ENCODE assay signal across 29 cellular contexts in the genomic region with DNA sequence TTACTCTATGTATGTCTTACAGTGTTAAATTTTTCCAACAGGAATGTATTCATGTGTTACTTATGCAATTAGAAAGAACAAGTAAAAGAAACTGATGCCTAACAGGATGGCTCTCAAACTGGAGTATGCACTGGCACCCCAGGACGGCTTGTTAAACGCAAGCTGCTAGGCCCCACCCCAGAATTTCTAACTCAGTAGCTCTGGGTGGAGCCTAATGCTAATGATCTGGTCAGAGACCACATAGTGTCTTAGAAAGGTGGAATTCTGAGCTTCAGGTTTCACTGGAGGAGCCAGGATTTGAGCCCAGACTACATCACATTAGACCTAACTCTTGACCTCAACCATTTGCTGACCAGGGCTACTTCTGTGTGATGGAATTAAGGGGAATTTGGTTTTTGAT. TPM values are rescaled to one million over a fixed set of nuclear protein-coding genes. Genes with fewer than 3 reads are reported as not detected.
"Had no signal": no experiment of that assay in that cellular context is flagged by ENCODE, and none has a peak within 500 bp of the region (broad histone marks: within the 10 kb centered on the region; RNA-seq: fewer than 3 reads in every experiment).

No MANE protein-coding gene starts in this region.

- H3K4me1 Mint-ChIP-seq: activated CD8-positive, alpha-beta memory T cell treated with anti-CD3 and anti-CD28 coated beads, Interleukin-2, amount 10 ng/mL, durations not matched to agents 7 days and 5 days had no signal

- H3K27me3 ChIP-seq: breast epithelium, cardiac muscle cell, dorsolateral prefrontal cortex had no signal

- H3K27me3 Mint-ChIP-seq: brain had no signal

- H3K9me3 ChIP-seq: breast epithelium had no signal

- H3K4me3 Mint-ChIP-seq: activated CD8-positive, alpha-beta memory T cell treated with anti-CD3 and anti-CD28 coated beads, Interleukin-2, amount 10 ng/mL, durations not matched to agents 7 days and 5 days; activated CD8-positive, alpha-beta T cell treated with anti-CD3 and anti-CD28 coated beads, Interleukin-2, amount 10 ng/mL, durations not matched to agents 7 days and 5 days; activated naive CD8-positive, alpha-beta T cell; activated T-helper 1 cell treated with anti-CD3 and anti-CD28 coated beads, Interleukin-12 subunit alpha, Interleukin-12 subunit beta, Interleukin-2, Interleukin-4 antibody, amounts not matched to agents 30 ng/mL and 10 ng/mL and 1 ng/mL, durations not matched to agents 14 hours and 24 hours and 36 hours; brain; dendritic cell treated with granulocyte-macrophage colony-stimulating factor and Interleukin-4, amounts not matched to agents 40 ng/mL and 50 ng/mL, for 4 days; endodermal cell had no signal

- H3K36me3 ChIP-seq: breast epithelium, cardiac muscle cell had no signal

- H3K4me1 ChIP-seq: breast epithelium had no signal

- H3K36me3 Mint-ChIP-seq: activated CD8-positive, alpha-beta memory T cell treated with anti-CD3 and anti-CD28 coated beads, Interleukin-2, amount 10 ng/mL, durations not matched to agents 7 days and 5 days; activated naive CD8-positive, alpha-beta T cell had no signal

- H3K9me3 Mint-ChIP-seq: activated T-helper 1 cell treated with anti-CD3 and anti-CD28 coated beads, Interleukin-12 subunit alpha, Interleukin-12 subunit beta, Interleukin-2, Interleukin-4 antibody, amounts not matched to agents 30 ng/mL and 10 ng/mL and 1 ng/mL, durations not matched to agents 14 hours and 24 hours and 36 hours; dendritic cell treated with granulocyte-macrophage colony-stimulating factor and Interleukin-4, amounts not matched to agents 40 ng/mL and 50 ng/mL, for 4 days had no signal

- H3K27ac Mint-ChIP-seq: activated CD8-positive, alpha-beta memory T cell treated with anti-CD3 and anti-CD28 coated beads, Interleukin-2, amount 10 ng/mL, durations not matched to agents 7 days and 5 days; activated CD8-positive, alpha-beta T cell treated with anti-CD3 and anti-CD28 coated beads, Interleukin-2, amount 10 ng/mL, durations not matched to agents 7 days and 5 days; activated naive CD8-positive, alpha-beta T cell; activated T-helper 1 cell treated with anti-CD3 and anti-CD28 coated beads, Interleukin-12 subunit alpha, Interleukin-12 subunit beta, Interleukin-2, Interleukin-4 antibody, amounts not matched to agents 30 ng/mL and 10 ng/mL and 1 ng/mL, durations not matched to agents 14 hours and 24 hours and 36 hours; brain; dendritic cell treated with granulocyte-macrophage colony-stimulating factor and Interleukin-4, amounts not matched to agents 40 ng/mL and 50 ng/mL, for 4 days; endodermal cell had no signal

- H3K27ac ChIP-seq: breast epithelium, cardiac muscle cell, coronary artery had no signal

- H3K4me3 ChIP-seq: breast epithelium, cardiac muscle cell had no signal

- DNase-seq: activated CD4-positive, alpha-beta T cell treated with anti-CD3 and anti-CD28 coated beads for 1 hour; activated CD4-positive, alpha-beta T cell treated with anti-CD3 and anti-CD28 coated beads for 4 hours; activated CD4-positive, alpha-beta T cell treated with anti-CD3 and anti-CD28 coated beads, Interleukin-2, amount 50 U/mL, for 1 hour; activated CD4-positive, alpha-beta T cell treated with anti-CD3 and anti-CD28 coated beads, Interleukin-2, amount 50 U/mL, for 48 hours; activated CD8-positive, alpha-beta memory T cell treated with anti-CD3 and anti-CD28 coated beads, Interleukin-2, amount 10 ng/mL, durations not matched to agents 7 days and 5 days; activated CD8-positive, alpha-beta memory T cell treated with anti-CD3 and anti-CD28 coated beads, Interleukin-2, amount 50 U/mL, for 4 hours; activated CD8-positive, alpha-beta T cell treated with anti-CD3 and anti-CD28 coated beads, Interleukin-2, amount 10 ng/mL, durations not matched to agents 7 days and 5 days; activated gamma-delta T cell; activated naive CD4-positive, alpha-beta T cell treated with anti-CD3 and anti-CD28 coated beads, Interleukin-2, amount 50 U/mL, for 16 hours; activated naive CD4-positive, alpha-beta T cell treated with Interleukin-2 at 50 U/mL for 16 hours; activated T-cell treated with anti-CD3 and anti-CD28 coated beads, Interleukin-2, amount 50 U/mL, for 1 hour; activated T-cell treated with anti-CD3 and anti-CD28 coated beads, Interleukin-2, amount 50 U/mL, for 48 hours; amniotic stem cell; central memory CD4-positive, alpha-beta T cell; dorsolateral prefrontal cortex; effector memory CD4-positive, alpha-beta T cell; endodermal cell; foreskin fibroblast; T-helper 2 cell had no signal

- ATAC-seq: activated CD8-positive, alpha-beta memory T cell treated with anti-CD3 and anti-CD28 coated beads, Interleukin-2, amount 10 ng/mL, durations not matched to agents 7 days and 5 days; activated CD8-positive, alpha-beta T cell treated with anti-CD3 and anti-CD28 coated beads, Interleukin-2, amount 10 ng/mL, durations not matched to agents 7 days and 5 days; esophagus mucosa had no signal

RNA-seq across cellular contexts. Expression of gene SHC3, which starts 34.4 kb away (rescaled TPM):
- total RNA-seq: activated CD8-positive, alpha-beta memory T cell treated with anti-CD3 and anti-CD28 coated beads for 36 hours; activated CD8-positive, alpha-beta memory T cell treated with anti-CD3 and anti-CD28 coated beads, Interleukin-2, amount 10 ng/mL, durations not matched to agents 7 days and 5 days; activated CD8-positive, alpha-beta T cell treated with anti-CD3 and anti-CD28 coated beads, Interleukin-2, amount 10 ng/mL, durations not matched to agents 7 days and 5 days; activated T-helper 1 cell treated with anti-CD3 and anti-CD28 coated beads, Interleukin-12 subunit alpha, Interleukin-12 subunit beta, Interleukin-2, Interleukin-4 antibody, amounts not matched to agents 30 ng/mL and 10 ng/mL and 1 ng/mL, durations not matched to agents 14 hours and 24 hours and 36 hours; T-helper 1 cell treated with Interleukin-12 subunit alpha and Interleukin-12 subunit beta and Interleukin-4 antibody, amounts not matched to agents 30 ng/mL and 1 ng/mL, for 36 hours had no signal
